Comparison of ENCODE assay signal across 2 cellular contexts in the genomic region with DNA sequence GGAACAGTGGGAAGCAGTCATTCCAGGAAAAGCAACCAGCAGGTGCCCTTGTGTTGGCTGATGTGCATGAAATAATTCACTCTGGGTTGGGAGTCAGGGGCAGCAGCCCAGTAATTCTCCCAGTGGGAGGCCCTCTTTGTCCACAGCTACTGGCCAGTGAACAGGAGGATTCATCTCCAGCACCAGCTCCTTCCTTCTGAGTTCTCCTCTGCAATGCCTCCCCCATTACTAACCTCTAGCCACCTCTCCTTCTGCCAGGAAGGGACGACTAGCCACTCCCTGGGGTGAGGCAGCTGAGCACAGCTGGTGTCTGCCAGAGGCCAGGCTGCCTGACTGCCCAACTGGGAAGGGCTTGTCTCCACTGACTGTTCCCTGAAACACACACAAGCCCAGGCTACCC.
TF ChIP-seq lines count a peak whose summit lies in the region.

No MANE protein-coding gene starts in this region.

TF ChIP-seq in Ishikawa, 13 proteins besides CTCF, POLR2A, EP300 and RAD21 (continued from another document):
- TF ChIP-seq, protein P1, sequence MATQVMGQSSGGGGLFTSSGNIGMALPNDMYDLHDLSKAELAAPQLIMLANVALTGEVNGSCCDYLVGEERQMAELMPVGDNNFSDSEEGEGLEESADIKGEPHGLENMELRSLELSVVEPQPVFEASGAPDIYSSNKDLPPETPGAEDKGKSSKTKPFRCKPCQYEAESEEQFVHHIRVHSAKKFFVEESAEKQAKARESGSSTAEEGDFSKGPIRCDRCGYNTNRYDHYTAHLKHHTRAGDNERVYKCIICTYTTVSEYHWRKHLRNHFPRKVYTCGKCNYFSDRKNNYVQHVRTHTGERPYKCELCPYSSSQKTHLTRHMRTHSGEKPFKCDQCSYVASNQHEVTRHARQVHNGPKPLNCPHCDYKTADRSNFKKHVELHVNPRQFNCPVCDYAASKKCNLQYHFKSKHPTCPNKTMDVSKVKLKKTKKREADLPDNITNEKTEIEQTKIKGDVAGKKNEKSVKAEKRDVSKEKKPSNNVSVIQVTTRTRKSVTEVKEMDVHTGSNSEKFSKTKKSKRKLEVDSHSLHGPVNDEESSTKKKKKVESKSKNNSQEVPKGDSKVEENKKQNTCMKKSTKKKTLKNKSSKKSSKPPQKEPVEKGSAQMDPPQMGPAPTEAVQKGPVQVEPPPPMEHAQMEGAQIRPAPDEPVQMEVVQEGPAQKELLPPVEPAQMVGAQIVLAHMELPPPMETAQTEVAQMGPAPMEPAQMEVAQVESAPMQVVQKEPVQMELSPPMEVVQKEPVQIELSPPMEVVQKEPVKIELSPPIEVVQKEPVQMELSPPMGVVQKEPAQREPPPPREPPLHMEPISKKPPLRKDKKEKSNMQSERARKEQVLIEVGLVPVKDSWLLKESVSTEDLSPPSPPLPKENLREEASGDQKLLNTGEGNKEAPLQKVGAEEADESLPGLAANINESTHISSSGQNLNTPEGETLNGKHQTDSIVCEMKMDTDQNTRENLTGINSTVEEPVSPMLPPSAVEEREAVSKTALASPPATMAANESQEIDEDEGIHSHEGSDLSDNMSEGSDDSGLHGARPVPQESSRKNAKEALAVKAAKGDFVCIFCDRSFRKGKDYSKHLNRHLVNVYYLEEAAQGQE (IDR thresholded peaks at IDR 0.05; ENCODE audit: low read depth): no peak
- TF ChIP-seq, protein P2, sequence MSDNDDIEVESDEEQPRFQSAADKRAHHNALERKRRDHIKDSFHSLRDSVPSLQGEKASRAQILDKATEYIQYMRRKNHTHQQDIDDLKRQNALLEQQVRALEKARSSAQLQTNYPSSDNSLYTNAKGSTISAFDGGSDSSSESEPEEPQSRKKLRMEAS (IDR thresholded peaks at IDR 0.05): no peak; the same call in 1 of the 2 replicates
- TF ChIP-seq ZBTB7A (IDR thresholded peaks at IDR 0.05; ENCODE audit: low read depth) (peak; percentile 20; the same call in 1 of the 2 replicates), TEAD4 (IDR thresholded peaks at IDR 0.05) (peak; percentile 72), EGR1 (IDR thresholded peaks at IDR 0.05) (no peak), CEBPB (IDR thresholded peaks at IDR 0.05) (peak; percentile 43), NFIC (IDR thresholded peaks at IDR 0.05) (peak; percentile 93), YY1 (IDR thresholded peaks at IDR 0.05; ENCODE audit: low read depth) (no peak; the same call in 1 of the 2 replicates), TCF12 (IDR thresholded peaks at IDR 0.05; ENCODE audit: low read depth) (peak; percentile 97), FOXM1 (IDR thresholded peaks at IDR 0.05; ENCODE audit: borderline replicate concordance, low read depth) (peak; percentile 80), TAF1 (IDR thresholded peaks at IDR 0.05; ENCODE audit: low read depth) (no peak), CREB1 (IDR thresholded peaks at IDR 0.05; ENCODE audit: low read depth) (no peak)

TF ChIP-seq in WTC11, 78 proteins besides CTCF, POLR2A, EP300 and RAD21 (continued from another document):
- TF ChIP-seq FOXP1 (CRISPR knock-in tag; IDR thresholded peaks at IDR 0.05; ENCODE audit: borderline replicate concordance): no peak; the same call in 1 of the 2 replicates
- no peak for TF ChIP-seq TEAD1 (CRISPR knock-in tag; IDR thresholded peaks at IDR 0.05)
